Comparison of ENCODE assay signal across 12 cellular contexts in genomic region chr1:34842952-34843371, GRCh38. TPM values are rescaled to one million over a fixed set of nuclear protein-coding genes. Genes with fewer than 3 reads are reported as not detected.
A peak's percentile ranks its signal among the peaks of the same experiment; 100 is the strongest.
DNase-seq lines count a peak whose midpoint lies in the region; ATAC-seq and TF ChIP-seq lines count a peak whose summit lies in the region.
"Had no signal": no experiment of that assay in that cellular context is flagged by ENCODE, and none has a peak within 500 bp of the region (broad histone marks: within the 10 kb centered on the region; RNA-seq: fewer than 3 reads in every experiment).

No MANE protein-coding gene starts in this region.

- peak in 1 of 2 donors; percentile 38 for DNase-seq in heart right ventricle
- DNase-seq in cardiac septum (ENCODE audit: low spot score): no peak
- no peak for DNase-seq in left cardiac atrium
- no peak for DNase-seq in HT-29 (ENCODE audit: low spot score)
- DNase-seq in GM03348 (ENCODE audit: low spot score): no peak
- no peak for DNase-seq in islet precursor cell
- DNase-seq in GM10266 (ENCODE audit: extremely low spot score): no peak
- DNase-seq: activated gamma-delta T cell treated with Interleukin-2 at 50 U/mL for 16 hours; CD4-positive, CD25-positive, alpha-beta regulatory T cell; DND-41; trophoblast cell had no signal

- H3K9me3 ChIP-seq in heart right ventricle (no peaks in the 10 kb centered on the region), mesodermal cell (ENCODE audit: control insufficient read depth, low read length) (no peaks in the 10 kb centered on the region)

- H3K36me3 ChIP-seq in heart right ventricle (no peaks in the 10 kb centered on the region), mesodermal cell (ENCODE audit: control insufficient read depth, insufficient read depth, low read length) (peaks cover 3% of the 10 kb centered on the region)

- H3K27ac ChIP-seq in heart right ventricle: peak overlapping the region; percentile 59 to 92 (median 77)
- peak overlapping the region; percentile 84 for H3K27ac ChIP-seq in mesodermal cell (ENCODE audit: low read depth, low read length, severe bottlenecking)

- H3K4me3 ChIP-seq in heart right ventricle (no peak overlapping the region), mesodermal cell (ENCODE audit: extremely low read depth, insufficient read depth, low read length, poor library complexity, severe bottlenecking) (no peak overlapping the region)

- H3K4me1 ChIP-seq in heart right ventricle: peaks cover 5 to 96% (median 61%) of the 10 kb centered on the region in 9 donors
- peaks cover 13% of the 10 kb centered on the region for H3K4me1 ChIP-seq in mesodermal cell (ENCODE audit: control insufficient read depth, insufficient read depth, low read length, poor library complexity, severe bottlenecking)

- no peaks in the 10 kb centered on the region for H3K27me3 ChIP-seq in heart right ventricle

- WGBS in heart right ventricle, 2 donors: 52 to 64% methylated on average over 4 of the region's 4 CpGs
- WGBS in mesodermal cell (ENCODE audit: insufficient coverage in 2 of 2), 2 experiments: 51 to 71% methylated on average over 4 of the region's 4 CpGs

- peak; percentile 54 to 73 (median 66) for ATAC-seq in heart right ventricle
- peak; percentile 49 to 60 for ATAC-seq in left cardiac atrium

- intact Hi-C loops in heart right ventricle (cut with DNase I) (no loop called here), cardiac septum (cut with DNase I) (no loop called here), left cardiac atrium (cut with DNase I) (no loop called here)

- TF ChIP-seq CTCF in heart right ventricle (IDR thresholded peaks at IDR 0.05) (no peak), GM10266 (IDR thresholded peaks at IDR 0.05; ENCODE audit: control insufficient read depth, insufficient read depth, low read depth, missing control alignments) (no peak)

RNA-seq across cellular contexts. Expression of gene SMIM12, which starts 16.6 kb away (rescaled TPM):
- total RNA-seq in heart right ventricle (10 to 100 TPM; 33.9 to 74.2 (median 43.7) TPM), cardiac septum (49.4 TPM), left cardiac atrium (10 to 100 TPM; 40.0 to 68.2 TPM)
- polyA plus RNA-seq in heart right ventricle: 10 to 100 TPM in 1 of 2 donors, 1 to 10 TPM in 1; 9.7 to 78.1 TPM
- polyA plus RNA-seq in mesodermal cell (2013, experiment 1 of 2): 32.7 TPM
- 26.0 TPM for polyA plus RNA-seq in mesodermal cell (2013, experiment 2 of 2)
- 31.5 and 37.7 TPM in 2 replicates for total RNA-seq in HT-29 (2014; rRNA removed; shearing (Covaris generic))

RNA-seq across cellular contexts. Expression of gene GJA4, which starts 50.2 kb away (rescaled TPM):
- total RNA-seq in heart right ventricle (10 to 100 TPM in 9 of 10 donors, 1 to 10 TPM in 1; 9.0 to 37.8 (median 22.7) TPM), cardiac septum (34.7 TPM), left cardiac atrium (10 to 100 TPM; 25.5 to 35.1 TPM)
- 10 to 100 TPM; 20.3 to 50.1 TPM for polyA plus RNA-seq in heart right ventricle
- polyA plus RNA-seq in mesodermal cell (2013, experiment 1 of 2): 115 TPM
- polyA plus RNA-seq in mesodermal cell (2013, experiment 2 of 2): 78.2 TPM
- not detected in 2 replicates for total RNA-seq in HT-29 (2014; rRNA removed; shearing (Covaris generic))
- total RNA-seq: CD4-positive, CD25-positive, alpha-beta regulatory T cell had no signal
- polyA plus RNA-seq: CD4-positive, CD25-positive, alpha-beta regulatory T cell had no signal

Comparison
In these comparisons a context has a peak if more than half of its experiments do, and no peak if none do; other contexts are left out.
1. RNA of gene GJA4, which starts 50.2 kb away (total RNA-seq): 25.5 to 35.1 TPM in left cardiac atrium, 34.7 TPM in cardiac septum (single experiment) and 9.0 to 37.8 TPM in heart right ventricle; not detected in HT-29; every median in the first group is over 10 times any median in the second.